Comparison of ENCODE assay signal across 20 cellular contexts in genomic region chr2:7886665-7887064, GRCh38.
A peak's percentile ranks its signal among the peaks of the same experiment; 100 is the strongest.
DNase-seq lines count a peak whose midpoint lies in the region; ATAC-seq, FAIRE-seq and TF ChIP-seq lines count a peak whose summit lies in the region.
"Had no signal": no experiment of that assay in that cellular context is flagged by ENCODE, and none has a peak within 500 bp of the region (broad histone marks: within the 10 kb centered on the region; RNA-seq: fewer than 3 reads in every experiment).

No MANE protein-coding gene starts in this region.

- no peak overlapping the region for H3K4me3 Mint-ChIP-seq in Calu3 (ENCODE audit: low read depth, unreplicated experiment)
- H3K4me3 Mint-ChIP-seq: CD4-positive, alpha-beta T cell had no signal

- H2BK20ac ChIP-seq in IMR-90 (ENCODE audit: low read depth, low read length): no peak overlapping the region

- no peak overlapping the region for H3K4me2 ChIP-seq in IMR-90 (ENCODE audit: low read depth, low read length)

- H3K27me3 Mint-ChIP-seq in Calu3 (ENCODE audit: unreplicated experiment): no peaks in the 10 kb centered on the region
- H3K27me3 Mint-ChIP-seq: CD4-positive, alpha-beta T cell had no signal

- H3K18ac ChIP-seq in IMR-90 (ENCODE audit: low read depth, low read length): no peak overlapping the region

- in situ Hi-C loops in IMR-90 (cut with MboI; ENCODE audit: low sequenced_read_pairs): no loop called here

- no peaks in the 10 kb centered on the region for H3K9me1 ChIP-seq in IMR-90 (ENCODE audit: insufficient read depth, low read length)

- H2AK9ac ChIP-seq in IMR-90 (replicated peaks; ENCODE audit: low read depth, low read length, poor library complexity): no peak overlapping the region

- H3K9me3 ChIP-seq in IMR-90 (ENCODE audit: control insufficient read depth, insufficient read depth, low read length) (no peaks in the 10 kb centered on the region), esophagus muscularis mucosa (no peaks in the 10 kb centered on the region)
- H3K9me3 ChIP-seq: BE2C, MG63 had no signal

- no peak for TF ChIP-seq CTCF in Calu3 (IDR thresholded peaks at IDR 0.05; ENCODE audit: unreplicated experiment)
- no peak for TF ChIP-seq CTCF in IMR-90 (conservative IDR thresholded peaks at IDR 0.05; ENCODE audit: low read depth, low read length)
- TF ChIP-seq CTCF in esophagus muscularis mucosa (IDR thresholded peaks at IDR 0.05): no peak

- intact Hi-C loops in Calu3 (cut with micrococcal nuclease; ENCODE audit: unreplicated experiment): no loop called here
- intact Hi-C loops in IMR-90 (cut with micrococcal nuclease): no loop called here
- intact Hi-C loops in esophagus muscularis mucosa (cut with DNase I): no loop called here
- intact Hi-C loops in posterior cingulate gyrus (cut with DNase I): no loop called here

- no peak overlapping the region for H4K8ac ChIP-seq in IMR-90 (ENCODE audit: low read depth in 2 of 2, low read length in 2 of 2)

- no peak overlapping the region for H4K91ac ChIP-seq in IMR-90 (ENCODE audit: insufficient read depth, low read depth, low read length)

- no CpG with 5 or more reads among the region's 2 CpGs for WGBS in IMR-90 (ENCODE audit: extremely low coverage in 2 of 2, insufficient read length in 1 of 2), 2 experiments
- WGBS in esophagus muscularis mucosa: 65% methylated on average over 2 of the region's 2 CpGs

- H3K9ac ChIP-seq in IMR-90 (ENCODE audit: low read depth, low read length): no peak overlapping the region

- FAIRE-seq in GM12892 (lab: Jason Lieb, UNC): no peak
- FAIRE-seq: G401.6, H1 had no signal

- no peak overlapping the region for H3K56ac ChIP-seq in IMR-90 (ENCODE audit: extremely low read depth, insufficient read depth, low read length)

- no peak overlapping the region for H4K5ac ChIP-seq in IMR-90 (ENCODE audit: low read depth, low read length)

- no peak overlapping the region for H2BK15ac ChIP-seq in IMR-90 (ENCODE audit: low read depth, low read length)

- H3K27me3 ChIP-seq in IMR-90 (ENCODE audit: control insufficient read depth, insufficient read depth, low read length) (no peaks in the 10 kb centered on the region; the same call in 1 of the 2 replicates), esophagus muscularis mucosa (no peaks in the 10 kb centered on the region)
- H3K27me3 ChIP-seq: BE2C, MG63 had no signal

- H3K36me3 ChIP-seq in IMR-90 (ENCODE audit: control insufficient read depth, insufficient read depth, low read length) (no peaks in the 10 kb centered on the region), esophagus muscularis mucosa (no peaks in the 10 kb centered on the region)
- H3K36me3 ChIP-seq: BE2C, MG63 had no signal

- no peak overlapping the region for H3K27ac Mint-ChIP-seq in Calu3 (ENCODE audit: unreplicated experiment)
- H3K27ac Mint-ChIP-seq: CD4-positive, alpha-beta T cell had no signal

- POLR2A ChIA-PET in IMR-90 (lab: Charles Lee; ENCODE audit: unreplicated experiment): no interaction called here

- H3K4ac ChIP-seq in IMR-90 (ENCODE audit: low read depth, low read length): no peak overlapping the region

- no peak overlapping the region for H3K23ac ChIP-seq in IMR-90 (ENCODE audit: low read depth, low read length)

- no peak overlapping the region for H2BK120ac ChIP-seq in IMR-90 (ENCODE audit: low read depth, low read length)

- H3K14ac ChIP-seq in IMR-90 (replicated peaks; ENCODE audit: low read depth, low read length): no peak overlapping the region

- H2AFZ ChIP-seq in IMR-90 (replicated peaks; ENCODE audit: low read length, poor library complexity): no peak overlapping the region

- TF ChIP-seq POLR2A in IMR-90 (IDR thresholded peaks at IDR 0.05; ENCODE audit: low read depth, low read length) (no peak), esophagus muscularis mucosa (IDR thresholded peaks at IDR 0.05; ENCODE audit: low read depth) (no peak), GM12892 (IDR thresholded peaks at IDR 0.05; ENCODE audit: low read depth, low read length) (no peak)

- peaks cover 10% of the 10 kb centered on the region for H3K9me3 Mint-ChIP-seq in Calu3 (ENCODE audit: low read depth, unreplicated experiment)
- H3K9me3 Mint-ChIP-seq: CD4-positive, alpha-beta T cell had no signal

- H3K27ac ChIP-seq in IMR-90 (ENCODE audit: insufficient read depth, low read length) (no peak overlapping the region), esophagus muscularis mucosa (replicated peaks in 1 of 4) (no peak overlapping the region)

- DNase-seq in Calu3 (peak; percentile 13), IMR-90 (peak; percentile 2), esophagus muscularis mucosa (ENCODE audit: extremely low spot score) (peak; percentile 12), renal cortical epithelial cell (ENCODE audit: low read depth) (peak; percentile 48), posterior cingulate gyrus (no peak), GM12892 (ENCODE audit: insufficient read length) (no peak), SW480 (ENCODE audit: low spot score) (no peak)
- DNase-seq: ACHN; BE2C; CD4-positive, alpha-beta T cell; Karpas-422; MG63; NCI-H1092; NCI-H2081 treated with DMSO at 0.1 percent for 48 hours; NCI-H524 treated with DMSO at 0.1 percent for 48 hours; OCI-M1; RPMI8226; SIG-M5 had no signal

- no peaks in the 10 kb centered on the region for H3K4me1 ChIP-seq in IMR-90 (ENCODE audit: control insufficient read depth, insufficient read depth, low read length)
- no peaks in the 10 kb centered on the region for H3K4me1 ChIP-seq in esophagus muscularis mucosa
- H3K4me1 ChIP-seq: BE2C had no signal

- H3K4me1 Mint-ChIP-seq in Calu3 (ENCODE audit: low read depth, unreplicated experiment): peaks cover 26% of the 10 kb centered on the region

- H3K79me1 ChIP-seq in IMR-90 (ENCODE audit: low read depth in 1 of 2, low read length in 2 of 2): no peaks in the 10 kb centered on the region

- H3K4me3 ChIP-seq in IMR-90 (ENCODE audit: insufficient read depth, low read depth, low read length) (no peak overlapping the region), esophagus muscularis mucosa (no peak overlapping the region)
- H3K4me3 ChIP-seq: MG63 had no signal

- dilution Hi-C loops in IMR-90 (cut with HindIII; ENCODE audit: low sequenced_read_pairs, unreplicated experiment): no loop called here

- CTCF ChIA-PET in Calu3 (lab: Charles Lee): no interaction called here
- CTCF ChIA-PET in IMR-90 (lab: Yijun Ruan, JAX): no interaction called here

- TF ChIP-seq RAD21 in IMR-90 (IDR thresholded peaks at IDR 0.05; ENCODE audit: low read length): no peak

- H2BK5ac ChIP-seq in IMR-90 (ENCODE audit: low read depth, low read length, poor library complexity, severe bottlenecking): no peak overlapping the region

- BruUV-seq in Calu3 (replicated peaks; lab: Mats Ljungman, UMichigan): no TSS peak
- BruUV-seq in IMR-90 (replicated peaks; lab: Mats Ljungman, UMichigan): no TSS peak

- H4K20me1 ChIP-seq in IMR-90 (ENCODE audit: insufficient read depth, low read length): no peaks in the 10 kb centered on the region

- peaks cover 6% of the 10 kb centered on the region for H3K36me3 Mint-ChIP-seq in Calu3 (ENCODE audit: insufficient read depth, unreplicated experiment)

- TF ChIP-seq EP300 in esophagus muscularis mucosa (IDR thresholded peaks at IDR 0.05): no peak

- no peak overlapping the region for H2AK5ac ChIP-seq in IMR-90 (ENCODE audit: low read depth, low read length)

- 0 out of 2 replicates have a peak, but pooled peaks have one; percentile 24 for ATAC-seq in IMR-90 (ENCODE audit: low read depth)

TF ChIP-seq in IMR-90, 13 proteins besides CTCF, POLR2A, EP300 and RAD21:
- TF ChIP-seq MAFK (IDR thresholded peaks at IDR 0.05; ENCODE audit: low read depth, low read length) (no peak), CHD1 (IDR thresholded peaks at IDR 0.05; ENCODE audit: low read depth, low read length) (no peak), NFE2L2 (IDR thresholded peaks at IDR 0.05; ENCODE audit: low read depth, low read length) (no peak), BHLHE40 (IDR thresholded peaks at IDR 0.05; ENCODE audit: low read depth, low read length) (no peak), MXI1 (IDR thresholded peaks at IDR 0.05; ENCODE audit: borderline replicate concordance, low read depth, low read length) (no peak), RCOR1 (IDR thresholded peaks at IDR 0.05; ENCODE audit: insufficient replicate concordance, low read length) (no peak), RFX5 (IDR thresholded peaks at IDR 0.05; ENCODE audit: low read depth, low read length) (no peak), SMC3 (IDR thresholded peaks at IDR 0.05; ENCODE audit: low read depth, low read length) (no peak), USF2 (IDR thresholded peaks at IDR 0.05; ENCODE audit: low read depth, low read length) (no peak), CEBPB (IDR thresholded peaks at IDR 0.05; ENCODE audit: low read depth, low read length) (no peak), FOS (IDR thresholded peaks at IDR 0.05; ENCODE audit: low read depth, low read length) (no peak), MAZ (IDR thresholded peaks at IDR 0.05; ENCODE audit: borderline replicate concordance, low read depth, low read length) (no peak)
- TF ChIP-seq, protein P1, sequence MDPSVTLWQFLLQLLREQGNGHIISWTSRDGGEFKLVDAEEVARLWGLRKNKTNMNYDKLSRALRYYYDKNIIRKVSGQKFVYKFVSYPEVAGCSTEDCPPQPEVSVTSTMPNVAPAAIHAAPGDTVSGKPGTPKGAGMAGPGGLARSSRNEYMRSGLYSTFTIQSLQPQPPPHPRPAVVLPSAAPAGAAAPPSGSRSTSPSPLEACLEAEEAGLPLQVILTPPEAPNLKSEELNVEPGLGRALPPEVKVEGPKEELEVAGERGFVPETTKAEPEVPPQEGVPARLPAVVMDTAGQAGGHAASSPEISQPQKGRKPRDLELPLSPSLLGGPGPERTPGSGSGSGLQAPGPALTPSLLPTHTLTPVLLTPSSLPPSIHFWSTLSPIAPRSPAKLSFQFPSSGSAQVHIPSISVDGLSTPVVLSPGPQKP (IDR thresholded peaks at IDR 0.05; ENCODE audit: borderline replicate concordance, low read depth, low read length): no peak
TF ChIP-seq in IMR-90: peak in this region for 0.

Comparison
In these comparisons a context has a peak if more than half of its experiments do, and no peak if none do; other contexts are left out.
1. DNase-seq: peak in Calu3 (single experiment), IMR-90 (single experiment), esophagus muscularis mucosa (single experiment) and renal cortical epithelial cell (single experiment); none in posterior cingulate gyrus (0 of 10), GM12892 (single experiment) and SW480 (single experiment).